Comparison of ENCODE assay signal across 20 cellular contexts in genomic region chr9:137519553-137519952, GRCh38. TPM values are rescaled to one million over a fixed set of nuclear protein-coding genes. Genes with fewer than 3 reads are reported as not detected.
DNase-seq lines count a peak whose midpoint lies in the region; ATAC-seq, FAIRE-seq and TF ChIP-seq lines count a peak whose summit lies in the region.
"Had no signal": no experiment of that assay in that cellular context is flagged by ENCODE, and none has a peak within 500 bp of the region (broad histone marks: within the 10 kb centered on the region; RNA-seq: fewer than 3 reads in every experiment).

No MANE protein-coding gene starts in this region.

- H3K27ac ChIP-seq in HepG2 (ENCODE audit: extremely low read length, insufficient read depth, low read length) (no peak overlapping the region), right lobe of liver (no peak overlapping the region), small intestine (ENCODE audit: low read depth in 1 of 2, low read length in 1 of 2) (no peak overlapping the region)
- H3K27ac ChIP-seq: KMS-11 had no signal

- no peaks in the 10 kb centered on the region for H3K79me2 ChIP-seq in HepG2 (ENCODE audit: insufficient read depth, low read length)

- no peaks in the 10 kb centered on the region for H4K20me1 ChIP-seq in HepG2 (ENCODE audit: insufficient read depth, low read length)

- H3K4me3 ChIP-seq in HepG2 (replicated peaks in 1 of 3; ENCODE audit: insufficient read depth in 1 of 3, low read depth in 2 of 3, low read length in 3 of 3) (no peak overlapping the region), right lobe of liver (no peak overlapping the region), small intestine (ENCODE audit: low read depth in 1 of 2, low read length in 2 of 2) (no peak overlapping the region)
- H3K4me3 ChIP-seq: HAP-1 had no signal

- WGBS in HepG2 (ENCODE audit: low lambda C conversion rate): 68% methylated on average over 5 of the region's 10 CpGs
- 100% methylated on average over 1 of the region's 10 CpGs for WGBS in right lobe of liver (ENCODE audit: insufficient coverage, low coverage, low lambda C conversion rate, missing lambda C conversion rate)
- 78 to 85% (median 79%) methylated on average over 10 of the region's 10 CpGs for WGBS in small intestine, 3 donors

- TF ChIP-seq POLR2A in HepG2 (IDR thresholded peaks at IDR 0.05; ENCODE audit: insufficient read depth in 1 of 2, low read depth in 2 of 2, low read length in 2 of 2): no peak
- no peak for TF ChIP-seq POLR2A in right lobe of liver (IDR thresholded peaks at IDR 0.05)
- TF ChIP-seq POLR2A in GM12892 (IDR thresholded peaks at IDR 0.05; ENCODE audit: low read depth, low read length): no peak

- no peak for TF ChIP-seq EP300 in HepG2 (IDR thresholded peaks at IDR 0.05; ENCODE audit: low read depth in 2 of 2, low read length in 2 of 2)
- TF ChIP-seq EP300 in HepG2 (CRISPR knock-in tag; IDR thresholded peaks at IDR 0.05; ENCODE audit: borderline replicate concordance): no peak

- CTCF ChIA-PET in HepG2 (lab: Yijun Ruan, JAX; ENCODE audit: low intra/inter-chr PET ratio, low total read pairs): no interaction called here

- no peak for DNase-seq in HepG2 (ENCODE audit: low spot score)
- DNase-seq in right lobe of liver: no peak
- DNase-seq in GM12892 (ENCODE audit: insufficient read length): peak; percentile 15
- peak; percentile 3 for DNase-seq in iPS-NIHi11 (ENCODE audit: low spot score)
- no peak for DNase-seq in small intestine
- DNase-seq in stimulated activated CD4-positive, alpha-beta T cell treated with anti-CD3 and anti-CD28 coated beads, Interleukin-12 subunit alpha, Interleukin-12 subunit beta, amount 100 ng/mL, for 4 hours: no peak
- DNase-seq: ACHN; Calu3; CD8-positive, alpha-beta T cell; DMS53; DND-41; EL; GOT3 had no signal

- BruUV-seq in HepG2 (replicated peaks; lab: Mats Ljungman, UMichigan): no TSS peak

- H3K4me2 ChIP-seq in HepG2 (ENCODE audit: low read depth, low read length): no peak overlapping the region
- H3K4me2 ChIP-seq: KMS-11 had no signal

- H3K9me3 ChIP-seq in HepG2 (ENCODE audit: low read length) (no peaks in the 10 kb centered on the region), right lobe of liver (no peaks in the 10 kb centered on the region), small intestine (ENCODE audit: control insufficient read depth, low read depth) (no peaks in the 10 kb centered on the region)
- H3K9me3 ChIP-seq: HAP-1 had no signal

- POLR2A ChIA-PET in HepG2 (lab: Yijun Ruan, JAX): no interaction called here

- no peak overlapping the region for H2AFZ ChIP-seq in HepG2 (ENCODE audit: low read length)

- ATAC-seq in HepG2 (no peak), right lobe of liver (no peak), GM18861 (IDR thresholded peaks at IDR 0.05; ENCODE audit: unreplicated experiment) (no peak)
- ATAC-seq: CD8-positive, alpha-beta T cell had no signal

- H3K27me3 ChIP-seq in HepG2 (ENCODE audit: control insufficient read depth in 1 of 2, insufficient read depth in 2 of 2, low read length in 2 of 2): no peaks in the 10 kb centered on the region
- H3K27me3 ChIP-seq in right lobe of liver: no peaks in the 10 kb centered on the region
- H3K27me3 ChIP-seq in small intestine (ENCODE audit: control insufficient read depth in 2 of 2, insufficient read depth in 2 of 2, low read length in 2 of 2): no peaks in the 10 kb centered on the region

- H3K4me1 ChIP-seq in HepG2 (ENCODE audit: insufficient read depth, low read length) (no peaks in the 10 kb centered on the region), right lobe of liver (no peaks in the 10 kb centered on the region), small intestine (ENCODE audit: control insufficient read depth in 2 of 2, insufficient read depth in 1 of 2, low read depth in 1 of 2, low read length in 1 of 2) (no peaks in the 10 kb centered on the region)
- H3K4me1 ChIP-seq: HAP-1 had no signal

- in situ Hi-C loops in HepG2 (cut with HindIII; ENCODE audit: extremely low pct_ligation_motif_present, low pct_unique_long_range_greater_than_20kb): no loop called here

- H3K36me3 ChIP-seq in HepG2 (replicated peaks in 1 of 2; ENCODE audit: control insufficient read depth in 1 of 2, insufficient read depth in 2 of 2, low read length in 2 of 2) (no peaks in the 10 kb centered on the region), right lobe of liver (peaks cover 0 to 3% (median 0%) of the 10 kb centered on the region in 4 donors), small intestine (ENCODE audit: control insufficient read depth in 2 of 2, insufficient read depth in 2 of 2, low read length in 2 of 2) (no peaks in the 10 kb centered on the region)
- H3K36me3 ChIP-seq: HAP-1 had no signal

- TF ChIP-seq RAD21 in HepG2 (CRISPR knock-in tag; IDR thresholded peaks at IDR 0.05): no peak

- FAIRE-seq in HepG2 (lab: Jason Lieb, UNC) (no peak), GM12892 (lab: Jason Lieb, UNC) (no peak), small intestine (lab: Jason Lieb, UNC) (no peak)
- FAIRE-seq: A204.1, GM12891, GM18507 had no signal

- TF ChIP-seq CTCF in HepG2 (CRISPR knock-in tag; IDR thresholded peaks at IDR 0.05) (no peak), right lobe of liver (IDR thresholded peaks at IDR 0.05) (no peak)

- intact Hi-C loops in HepG2 (cut with micrococcal nuclease; ENCODE audit: unreplicated experiment): no loop called here
- intact Hi-C loops in right lobe of liver (cut with DNase I): no loop called here

- no peak overlapping the region for H3K9ac ChIP-seq in HepG2 (ENCODE audit: insufficient read depth, low read depth, low read length)
- H3K9ac ChIP-seq: KMS-11 had no signal

RNA-seq across cellular contexts. Expression of gene PNPLA7, which starts 30.6 kb away (rescaled TPM):
- total RNA-seq in HepG2 (2016; rRNA removed; fragmentation: Illumina TruSeq; extraction: Trizol): 0.21 and 0.42 TPM in 2 replicates
- 0.30 and 0.53 TPM in 2 replicates for total RNA-seq in HepG2 (2016; cell fraction: cytosol; rRNA removed; fragmentation: Illumina TruSeq; extraction: Trizol; ENCODE audit: low read depth)
- 0.25 and 0.39 TPM in 2 replicates for total RNA-seq in HepG2 (2016; cell fraction: insoluble cytoplasmic fraction; rRNA removed; fragmentation: Illumina TruSeq; extraction: Trizol)
- 0.21 and 0.28 TPM in 2 replicates for total RNA-seq in HepG2 (2016; cell fraction: membrane; rRNA removed; fragmentation: Illumina TruSeq; extraction: Trizol)
- 0.69 and 0.87 TPM in 2 replicates for total RNA-seq in HepG2 (2016; cell fraction: nucleus; rRNA removed; fragmentation: Illumina TruSeq; extraction: Trizol)
- polyA plus RNA-seq in HepG2 (2011; rRNA removed): 1.5 and 1.9 TPM in 2 replicates
- 0.77 and 1.1 TPM in 2 replicates for polyA plus RNA-seq in HepG2 (2011; cell fraction: cytosol; rRNA removed)
- 17.1 and 19.3 TPM in 2 replicates for polyA plus RNA-seq in HepG2 (2011; cell fraction: nucleus; rRNA removed)
- polyA plus RNA-seq in HepG2 (2012): 3.1 and 3.5 TPM in 2 replicates
- polyA plus RNA-seq in HepG2 (2016; cell fraction: cytosol; fragmentation: Illumina TruSeq; extraction: Trizol; ENCODE audit: low read depth): 0.14 and 0.20 TPM in 2 replicates
- polyA plus RNA-seq in HepG2 (2016; cell fraction: insoluble cytoplasmic fraction; fragmentation: Illumina TruSeq; extraction: Trizol; ENCODE audit: low read depth): 0.43 and 0.47 TPM in 2 replicates
- polyA plus RNA-seq in HepG2 (2016; cell fraction: membrane; fragmentation: Illumina TruSeq; extraction: Trizol; ENCODE audit: low read depth): 0.27 and 0.30 TPM in 2 replicates
- 3.4 and 3.5 TPM in 2 replicates for polyA plus RNA-seq in HepG2 (2016; cell fraction: nucleus; fragmentation: Illumina TruSeq; extraction: Trizol; ENCODE audit: insufficient read depth, low read depth)
- polyA minus RNA-seq in HepG2 (2011; rRNA and poly(A)+ RNA removed; ENCODE audit: low replicate concordance): 1.2 and 1.9 TPM in 2 replicates
- polyA minus RNA-seq in HepG2 (2011; cell fraction: cytosol; rRNA and poly(A)+ RNA removed): 0.49 and 1.6 TPM in 2 replicates
- 2.7 and 2.9 TPM in 2 replicates for polyA minus RNA-seq in HepG2 (2011; cell fraction: nucleus; rRNA and poly(A)+ RNA removed)
- 10 to 100 TPM in 2 of 6 experiments, 1 to 10 TPM in 4; 3.9 to 15.6 (median 7.4) TPM for total RNA-seq in right lobe of liver
- polyA plus RNA-seq in GM12892 (2012; ENCODE audit: missing spikeins): 1.1 TPM
- polyA plus RNA-seq in small intestine: 1 to 10 TPM; 2.9 to 3.5 (median 3.1) TPM
- total RNA-seq: G401 had no signal

RNA-seq across cellular contexts. Expression of gene MRPL41, which starts 32.1 kb away (rescaled TPM):
- total RNA-seq in HepG2 (2016; rRNA removed; fragmentation: Illumina TruSeq; extraction: Trizol): 48.9 and 54.0 TPM in 2 replicates
- total RNA-seq in HepG2 (2016; cell fraction: cytosol; rRNA removed; fragmentation: Illumina TruSeq; extraction: Trizol; ENCODE audit: low read depth): 48.5 and 55.5 TPM in 2 replicates
- total RNA-seq in HepG2 (2016; cell fraction: insoluble cytoplasmic fraction; rRNA removed; fragmentation: Illumina TruSeq; extraction: Trizol): 53.0 and 54.1 TPM in 2 replicates
- total RNA-seq in HepG2 (2016; cell fraction: membrane; rRNA removed; fragmentation: Illumina TruSeq; extraction: Trizol): 49.2 and 61.1 TPM in 2 replicates
- 19.0 and 19.6 TPM in 2 replicates for total RNA-seq in HepG2 (2016; cell fraction: nucleus; rRNA removed; fragmentation: Illumina TruSeq; extraction: Trizol)
- polyA plus RNA-seq in HepG2 (2011; rRNA removed): 20.9 and 23.4 TPM in 2 replicates
- polyA plus RNA-seq in HepG2 (2011; cell fraction: cytosol; rRNA removed): 18.5 and 46.9 TPM in 2 replicates
- polyA plus RNA-seq in HepG2 (2011; cell fraction: nucleus; rRNA removed): 23.0 and 28.2 TPM in 2 replicates
- polyA plus RNA-seq in HepG2 (2012): 15.6 and 26.9 TPM in 2 replicates
- 54.8 and 61.0 TPM in 2 replicates for polyA plus RNA-seq in HepG2 (2016; cell fraction: cytosol; fragmentation: Illumina TruSeq; extraction: Trizol; ENCODE audit: low read depth)
- 43.5 and 50.2 TPM in 2 replicates for polyA plus RNA-seq in HepG2 (2016; cell fraction: insoluble cytoplasmic fraction; fragmentation: Illumina TruSeq; extraction: Trizol; ENCODE audit: low read depth)
- 42.3 and 46.2 TPM in 2 replicates for polyA plus RNA-seq in HepG2 (2016; cell fraction: membrane; fragmentation: Illumina TruSeq; extraction: Trizol; ENCODE audit: low read depth)
- polyA plus RNA-seq in HepG2 (2016; cell fraction: nucleus; fragmentation: Illumina TruSeq; extraction: Trizol; ENCODE audit: insufficient read depth, low read depth): 35.6 and 38.1 TPM in 2 replicates
- 6.4 and 7.1 TPM in 2 replicates for polyA minus RNA-seq in HepG2 (2011; rRNA and poly(A)+ RNA removed; ENCODE audit: low replicate concordance)
- polyA minus RNA-seq in HepG2 (2011; cell fraction: cytosol; rRNA and poly(A)+ RNA removed): 8.6 and 11.1 TPM in 2 replicates
- polyA minus RNA-seq in HepG2 (2011; cell fraction: nucleus; rRNA and poly(A)+ RNA removed): 2.1 and 2.2 TPM in 2 replicates
- 10 to 100 TPM; 43.4 to 97.8 (median 74.0) TPM for total RNA-seq in right lobe of liver
- polyA plus RNA-seq in GM12892 (2012; ENCODE audit: missing spikeins): 15.5 TPM
- 100 to 1,000 TPM in 2 of 3 donors, 10 to 100 TPM in 1; 58.3 to 166 (median 159) TPM for polyA plus RNA-seq in small intestine

RNA-seq across cellular contexts. Expression of gene DPH7, which starts 59.2 kb away (rescaled TPM):
- total RNA-seq in HepG2 (2016; rRNA removed; fragmentation: Illumina TruSeq; extraction: Trizol) (22.6 and 31.6 TPM in 2 replicates), right lobe of liver (10 to 100 TPM in 5 of 6 experiments, 1 to 10 TPM in 1; 9.2 to 17.8 (median 11.8) TPM)
- total RNA-seq in HepG2 (2016; cell fraction: cytosol; rRNA removed; fragmentation: Illumina TruSeq; extraction: Trizol; ENCODE audit: low read depth): 23.7 and 28.0 TPM in 2 replicates
- total RNA-seq in HepG2 (2016; cell fraction: insoluble cytoplasmic fraction; rRNA removed; fragmentation: Illumina TruSeq; extraction: Trizol): 21.4 and 31.8 TPM in 2 replicates
- total RNA-seq in HepG2 (2016; cell fraction: membrane; rRNA removed; fragmentation: Illumina TruSeq; extraction: Trizol): 27.7 and 31.4 TPM in 2 replicates
- 34.5 and 40.2 TPM in 2 replicates for total RNA-seq in HepG2 (2016; cell fraction: nucleus; rRNA removed; fragmentation: Illumina TruSeq; extraction: Trizol)
- polyA plus RNA-seq in HepG2 (2011; rRNA removed) (27.6 and 36.9 TPM in 2 replicates), small intestine (10 to 100 TPM; 22.5 to 36.7 (median 32.2) TPM)
- 15.3 and 20.0 TPM in 2 replicates for polyA plus RNA-seq in HepG2 (2011; cell fraction: cytosol; rRNA removed)
- polyA plus RNA-seq in HepG2 (2011; cell fraction: nucleus; rRNA removed): 128 and 151 TPM in 2 replicates
- 15.1 and 23.7 TPM in 2 replicates for polyA plus RNA-seq in HepG2 (2012)
- 12.4 and 19.6 TPM in 2 replicates for polyA plus RNA-seq in HepG2 (2016; cell fraction: cytosol; fragmentation: Illumina TruSeq; extraction: Trizol; ENCODE audit: low read depth)
- 16.4 and 19.1 TPM in 2 replicates for polyA plus RNA-seq in HepG2 (2016; cell fraction: insoluble cytoplasmic fraction; fragmentation: Illumina TruSeq; extraction: Trizol; ENCODE audit: low read depth)
- polyA plus RNA-seq in HepG2 (2016; cell fraction: membrane; fragmentation: Illumina TruSeq; extraction: Trizol; ENCODE audit: low read depth): 18.6 and 24.9 TPM in 2 replicates
- 78.6 and 82.4 TPM in 2 replicates for polyA plus RNA-seq in HepG2 (2016; cell fraction: nucleus; fragmentation: Illumina TruSeq; extraction: Trizol; ENCODE audit: insufficient read depth, low read depth)
- polyA minus RNA-seq in HepG2 (2011; rRNA and poly(A)+ RNA removed; ENCODE audit: low replicate concordance): 13.7 and 46.0 TPM in 2 replicates
- polyA minus RNA-seq in HepG2 (2011; cell fraction: cytosol; rRNA and poly(A)+ RNA removed): 4.0 and 7.5 TPM in 2 replicates
- polyA minus RNA-seq in HepG2 (2011; cell fraction: nucleus; rRNA and poly(A)+ RNA removed): 27.8 and 33.3 TPM in 2 replicates
- 30.3 TPM for polyA plus RNA-seq in GM12892 (2012; ENCODE audit: missing spikeins)

Comparison
In these comparisons a context has a peak if more than half of its experiments do, and no peak if none do; other contexts are left out.
1. DNase-seq: peak in GM12892 (single experiment) and iPS-NIHi11 (single experiment); none in HepG2 (single experiment), right lobe of liver (0 of 3), small intestine (single experiment) and stimulated activated CD4-positive, alpha-beta T cell treated with anti-CD3 and anti-CD28 coated beads, Interleukin-12 subunit alpha, Interleukin-12 subunit beta, amount 100 ng/mL, for 4 hours (single experiment).